1 cellular context compared by ENCODE assay signal in the genomic region with DNA sequence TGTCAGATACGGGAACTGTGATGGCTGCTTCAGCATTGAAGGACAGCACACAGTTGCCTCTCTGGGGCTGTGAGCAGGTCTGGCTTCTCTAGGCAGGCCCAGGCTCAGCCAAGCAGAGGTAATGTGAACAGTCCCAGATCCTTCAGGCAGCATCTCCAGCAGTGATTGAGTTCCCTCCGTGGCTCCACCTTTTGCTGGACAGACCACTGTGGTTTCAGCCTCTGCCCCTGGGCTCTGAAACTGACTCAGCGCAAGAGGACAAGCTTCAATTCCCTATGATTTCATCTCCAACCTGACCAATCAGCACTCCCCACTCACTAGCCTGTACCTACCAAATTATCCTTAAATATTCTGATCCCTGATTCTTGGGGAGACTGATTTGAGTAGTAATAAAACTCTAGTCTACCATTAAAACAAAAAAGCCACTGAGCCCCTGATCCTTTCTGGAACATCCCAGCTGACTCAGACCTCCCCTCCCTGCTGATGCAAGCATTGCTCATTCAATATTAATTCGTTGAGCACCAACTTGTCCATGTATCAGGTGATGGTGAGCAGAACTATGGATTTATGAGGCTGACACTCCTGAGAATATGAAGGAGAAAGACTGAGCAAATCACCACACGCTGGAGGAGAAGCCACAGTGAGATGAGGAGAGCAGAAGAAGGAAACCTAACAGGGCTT.
TF ChIP-seq lines count a peak whose summit lies in the region.

No MANE protein-coding gene starts in this region.

TF ChIP-seq in HCT116, 20 proteins besides CTCF, POLR2A, EP300 and RAD21:
- TF ChIP-seq SIN3A (IDR thresholded peaks at IDR 0.05; ENCODE audit: low read depth) = no peak
- no peak for TF ChIP-seq EZH2phosphoT487 (IDR thresholded peaks at IDR 0.05; ENCODE audit: borderline replicate concordance)
- no peak for TF ChIP-seq ZFX (IDR thresholded peaks at IDR 0.05)
- no peak for TF ChIP-seq CEBPB (IDR thresholded peaks at IDR 0.05; ENCODE audit: low read depth)
- TF ChIP-seq, protein P1, sequence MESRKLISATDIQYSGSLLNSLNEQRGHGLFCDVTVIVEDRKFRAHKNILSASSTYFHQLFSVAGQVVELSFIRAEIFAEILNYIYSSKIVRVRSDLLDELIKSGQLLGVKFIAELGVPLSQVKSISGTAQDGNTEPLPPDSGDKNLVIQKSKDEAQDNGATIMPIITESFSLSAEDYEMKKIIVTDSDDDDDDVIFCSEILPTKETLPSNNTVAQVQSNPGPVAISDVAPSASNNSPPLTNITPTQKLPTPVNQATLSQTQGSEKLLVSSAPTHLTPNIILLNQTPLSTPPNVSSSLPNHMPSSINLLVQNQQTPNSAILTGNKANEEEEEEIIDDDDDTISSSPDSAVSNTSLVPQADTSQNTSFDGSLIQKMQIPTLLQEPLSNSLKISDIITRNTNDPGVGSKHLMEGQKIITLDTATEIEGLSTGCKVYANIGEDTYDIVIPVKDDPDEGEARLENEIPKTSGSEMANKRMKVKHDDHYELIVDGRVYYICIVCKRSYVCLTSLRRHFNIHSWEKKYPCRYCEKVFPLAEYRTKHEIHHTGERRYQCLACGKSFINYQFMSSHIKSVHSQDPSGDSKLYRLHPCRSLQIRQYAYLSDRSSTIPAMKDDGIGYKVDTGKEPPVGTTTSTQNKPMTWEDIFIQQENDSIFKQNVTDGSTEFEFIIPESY (IDR thresholded peaks at IDR 0.05; ENCODE audit: extremely low read depth, insufficient replicate concordance, low read length) = no peak
- 0 out of 2 replicates have a peak, but pooled peaks have one; percentile 10 for TF ChIP-seq SP1 (IDR thresholded peaks at IDR 0.05; ENCODE audit: low read depth)
- TF ChIP-seq SRF (IDR thresholded peaks at IDR 0.05; ENCODE audit: low read depth) = no peak
- no peak for TF ChIP-seq YY1 (IDR thresholded peaks at IDR 0.05; ENCODE audit: extremely low read depth, insufficient replicate concordance, low read depth, low read length)
- no peak for TF ChIP-seq TCF7L2 (IDR thresholded peaks at IDR 0.05; ENCODE audit: borderline replicate concordance, extremely low read depth, insufficient read depth, insufficient read length)
- no peak for TF ChIP-seq ELF1 (IDR thresholded peaks at IDR 0.05; ENCODE audit: borderline replicate concordance, low read depth)
- no peak for TF ChIP-seq EGR1 (IDR thresholded peaks at IDR 0.05; ENCODE audit: low read depth)
- TF ChIP-seq, protein P2, sequence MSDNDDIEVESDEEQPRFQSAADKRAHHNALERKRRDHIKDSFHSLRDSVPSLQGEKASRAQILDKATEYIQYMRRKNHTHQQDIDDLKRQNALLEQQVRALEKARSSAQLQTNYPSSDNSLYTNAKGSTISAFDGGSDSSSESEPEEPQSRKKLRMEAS (IDR thresholded peaks at IDR 0.05) = no peak
- TF ChIP-seq EZH2 (IDR thresholded peaks at IDR 0.05) = no peak
- TF ChIP-seq ZNF274 (IDR thresholded peaks at IDR 0.05; ENCODE audit: low read depth, low read length) = no peak
- TF ChIP-seq CBX3 (IDR thresholded peaks at IDR 0.05; ENCODE audit: low read depth) = no peak
- peak; percentile 52 for TF ChIP-seq FOSL1 (IDR thresholded peaks at IDR 0.05; ENCODE audit: low read depth)
- TF ChIP-seq, protein P3, sequence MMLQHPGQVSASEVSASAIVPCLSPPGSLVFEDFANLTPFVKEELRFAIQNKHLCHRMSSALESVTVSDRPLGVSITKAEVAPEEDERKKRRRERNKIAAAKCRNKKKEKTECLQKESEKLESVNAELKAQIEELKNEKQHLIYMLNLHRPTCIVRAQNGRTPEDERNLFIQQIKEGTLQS (IDR thresholded peaks at IDR 0.05) = no peak
- TF ChIP-seq, protein P4, sequence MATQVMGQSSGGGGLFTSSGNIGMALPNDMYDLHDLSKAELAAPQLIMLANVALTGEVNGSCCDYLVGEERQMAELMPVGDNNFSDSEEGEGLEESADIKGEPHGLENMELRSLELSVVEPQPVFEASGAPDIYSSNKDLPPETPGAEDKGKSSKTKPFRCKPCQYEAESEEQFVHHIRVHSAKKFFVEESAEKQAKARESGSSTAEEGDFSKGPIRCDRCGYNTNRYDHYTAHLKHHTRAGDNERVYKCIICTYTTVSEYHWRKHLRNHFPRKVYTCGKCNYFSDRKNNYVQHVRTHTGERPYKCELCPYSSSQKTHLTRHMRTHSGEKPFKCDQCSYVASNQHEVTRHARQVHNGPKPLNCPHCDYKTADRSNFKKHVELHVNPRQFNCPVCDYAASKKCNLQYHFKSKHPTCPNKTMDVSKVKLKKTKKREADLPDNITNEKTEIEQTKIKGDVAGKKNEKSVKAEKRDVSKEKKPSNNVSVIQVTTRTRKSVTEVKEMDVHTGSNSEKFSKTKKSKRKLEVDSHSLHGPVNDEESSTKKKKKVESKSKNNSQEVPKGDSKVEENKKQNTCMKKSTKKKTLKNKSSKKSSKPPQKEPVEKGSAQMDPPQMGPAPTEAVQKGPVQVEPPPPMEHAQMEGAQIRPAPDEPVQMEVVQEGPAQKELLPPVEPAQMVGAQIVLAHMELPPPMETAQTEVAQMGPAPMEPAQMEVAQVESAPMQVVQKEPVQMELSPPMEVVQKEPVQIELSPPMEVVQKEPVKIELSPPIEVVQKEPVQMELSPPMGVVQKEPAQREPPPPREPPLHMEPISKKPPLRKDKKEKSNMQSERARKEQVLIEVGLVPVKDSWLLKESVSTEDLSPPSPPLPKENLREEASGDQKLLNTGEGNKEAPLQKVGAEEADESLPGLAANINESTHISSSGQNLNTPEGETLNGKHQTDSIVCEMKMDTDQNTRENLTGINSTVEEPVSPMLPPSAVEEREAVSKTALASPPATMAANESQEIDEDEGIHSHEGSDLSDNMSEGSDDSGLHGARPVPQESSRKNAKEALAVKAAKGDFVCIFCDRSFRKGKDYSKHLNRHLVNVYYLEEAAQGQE (IDR thresholded peaks at IDR 0.05; ENCODE audit: low read depth) = no peak
- TF ChIP-seq JUND (IDR thresholded peaks at IDR 0.05) = peak; percentile 27; the same call in 1 of the 2 replicates
